Comparison of ENCODE assay signal across 9 cellular contexts in the genomic region with DNA sequence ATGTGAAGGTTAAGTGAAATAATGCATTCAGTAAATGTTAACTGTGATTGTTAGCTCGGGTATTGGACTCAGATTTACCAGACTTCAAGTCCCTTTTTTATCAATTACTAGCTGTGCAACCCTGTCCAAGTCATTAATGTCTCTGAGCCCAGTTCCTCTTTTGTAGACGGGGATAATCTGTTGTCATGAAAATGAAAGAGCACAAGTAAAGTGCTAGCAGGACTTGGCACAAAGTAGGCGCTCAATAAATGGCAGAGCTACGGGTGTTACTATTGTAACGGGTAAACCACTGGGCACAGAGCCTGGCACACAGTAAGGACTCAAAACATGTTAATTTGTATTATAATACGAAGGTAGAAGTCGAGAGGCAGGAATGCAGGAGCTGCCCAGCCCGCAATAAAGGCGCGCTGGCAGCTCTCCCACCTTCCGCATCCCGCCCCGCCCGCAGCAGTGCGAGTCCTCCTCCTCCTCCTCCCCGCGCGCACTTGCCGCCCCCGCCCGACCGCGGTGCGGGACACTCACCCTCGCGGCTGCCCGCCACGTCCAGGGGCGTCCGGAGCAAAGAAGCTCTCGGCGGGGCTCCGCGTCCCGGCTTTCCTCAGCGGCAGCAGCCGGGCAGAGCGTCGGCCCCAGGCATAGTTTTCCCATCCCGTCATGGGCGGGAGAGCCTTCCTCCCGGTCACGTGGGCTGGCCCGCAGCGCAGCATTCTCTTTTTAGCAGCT. TPM values are rescaled to one million over a fixed set of nuclear protein-coding genes. Genes with fewer than 3 reads are reported as not detected.
A peak's percentile ranks its signal among the peaks of the same experiment; 100 is the strongest.
DNase-seq lines count a peak whose midpoint lies in the region; ATAC-seq and TF ChIP-seq lines count a peak whose summit lies in the region.
"Had no signal": no experiment of that assay in that cellular context is flagged by ENCODE, and none has a peak within 500 bp of the region (broad histone marks: within the 10 kb centered on the region; RNA-seq: fewer than 3 reads in every experiment).

A gene with protein sequence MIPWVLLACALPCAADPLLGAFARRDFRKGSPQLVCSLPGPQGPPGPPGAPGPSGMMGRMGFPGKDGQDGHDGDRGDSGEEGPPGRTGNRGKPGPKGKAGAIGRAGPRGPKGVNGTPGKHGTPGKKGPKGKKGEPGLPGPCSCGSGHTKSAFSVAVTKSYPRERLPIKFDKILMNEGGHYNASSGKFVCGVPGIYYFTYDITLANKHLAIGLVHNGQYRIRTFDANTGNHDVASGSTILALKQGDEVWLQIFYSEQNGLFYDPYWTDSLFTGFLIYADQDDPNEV (minus strand): TSS at position 637 of the 723 bp plus-strand sequence. CDS start 15,615 bp downstream, outside the sequence.

- H3K36me3 Mint-ChIP-seq in activated B cell treated with CpG ODN at 0.5 μM for 24 hours (ENCODE audit: low read depth) = no peaks in the 10 kb centered on the region

- H3K9me3 Mint-ChIP-seq in activated B cell treated with CpG ODN at 0.5 μM for 24 hours = no peaks in the 10 kb centered on the region

- H3K9me3 ChIP-seq in esophagus muscularis mucosa (no peaks in the 10 kb centered on the region), mucosa of stomach (ENCODE audit: control insufficient read depth, low read length) (no peaks in the 10 kb centered on the region), upper lobe of left lung (no peaks in the 10 kb centered on the region)

- H3K4me1 ChIP-seq in esophagus muscularis mucosa = peaks cover 5 to 24% (median 11%) of the 10 kb centered on the region in 4 donors
- peaks cover 6% of the 10 kb centered on the region for H3K4me1 ChIP-seq in mucosa of stomach (ENCODE audit: control insufficient read depth, insufficient read depth, low read length)
- peaks cover 0 to 14% (median 7%) of the 10 kb centered on the region in 4 donors for H3K4me1 ChIP-seq in upper lobe of left lung

- POLR2A ChIA-PET in activated B cell treated with CpG ODN at 0.5 μM for 24 hours (lab: Charles Lee) = interaction anchor here (0.8 kb wide), 1 partner anchor 49 kb away, joined by 4 read pairs; the partner anchor contains the start of gene SLU7

- intact Hi-C loops in activated B cell treated with CpG ODN at 0.5 μM for 24 hours (cut with micrococcal nuclease) (loop anchor here (2.0 kb wide), 1 partner anchor 31 kb away; the partner anchor contains the start of gene FAM200C), esophagus muscularis mucosa (cut with DNase I) (no loop called here)

- H3K27ac ChIP-seq in esophagus muscularis mucosa (replicated peaks in 1 of 4) = peak within 1 kb of the TSS; percentile 76 to 83 (median 78)
- H3K27ac ChIP-seq in upper lobe of left lung = peak within 1 kb of the TSS in 1 of 4 donors; percentile 65

- DNase-seq in DMS53 (lab: John Stamatoyannopoulos, UW) (peak; percentile 73), activated B cell treated with CpG ODN at 0.5 μM for 24 hours (no peak), esophagus muscularis mucosa (ENCODE audit: extremely low spot score) (no peak), upper lobe of left lung (peak; percentile 26 to 90)
- no peak for DNase-seq in stimulated activated naive CD4-positive, alpha-beta T cell treated with Interleukin-2 at 50 U/mL for 16 hours (lab: John Stamatoyannopoulos, UW)

- WGBS in esophagus muscularis mucosa = 3% methylated on average over 34 of the region's 45 CpGs
- WGBS in upper lobe of left lung, 2 donors = 3 to 7% methylated on average over 10 to 45 of the region's 45 CpGs

- peak; percentile 52 for ATAC-seq in HG02759 (IDR thresholded peaks at IDR 0.05; ENCODE audit: unreplicated experiment)
- peak; percentile 28 for ATAC-seq in activated B cell treated with CpG ODN at 0.5 μM for 24 hours (ENCODE audit: low read depth)
- peak in 1 of 2 donors; percentile 92 for ATAC-seq in upper lobe of left lung (ENCODE audit: low FRiP score in 2 of 2)
- no peak for ATAC-seq in HG02970 (IDR thresholded peaks at IDR 0.05; ENCODE audit: low FRiP score, unreplicated experiment)

- no peak for TF ChIP-seq CTCF in activated B cell treated with CpG ODN at 0.5 μM for 24 hours (IDR thresholded peaks at IDR 0.05)
- no peak for TF ChIP-seq CTCF in esophagus muscularis mucosa (IDR thresholded peaks at IDR 0.05)
- TF ChIP-seq CTCF in upper lobe of left lung (IDR thresholded peaks at IDR 0.05) = no peak

- H3K4me3 ChIP-seq in esophagus muscularis mucosa (peak within 1 kb of the TSS; percentile 75 to 86 (median 78)), mucosa of stomach (ENCODE audit: low read length) (peak within 1 kb of the TSS; percentile 37), upper lobe of left lung (peak within 1 kb of the TSS; percentile 47 to 58 (median 56))

- no peaks in the 10 kb centered on the region for H3K27me3 ChIP-seq in esophagus muscularis mucosa
- peaks cover 15% of the 10 kb centered on the region for H3K27me3 ChIP-seq in mucosa of stomach (ENCODE audit: control insufficient read depth, insufficient read depth, low read length)
- no peaks in the 10 kb centered on the region for H3K27me3 ChIP-seq in upper lobe of left lung

- peaks cover 17% of the 10 kb centered on the region for H3K4me1 Mint-ChIP-seq in activated B cell treated with CpG ODN at 0.5 μM for 24 hours

- peak within 1 kb of the TSS; percentile 81 for H3K4me3 Mint-ChIP-seq in activated B cell treated with CpG ODN at 0.5 μM for 24 hours

- TF ChIP-seq POLR2A in esophagus muscularis mucosa (IDR thresholded peaks at IDR 0.05; ENCODE audit: low read depth) (no peak), upper lobe of left lung (IDR thresholded peaks at IDR 0.05) (no peak)

- H3K36me3 ChIP-seq in esophagus muscularis mucosa = no peaks in the 10 kb centered on the region
- no peaks in the 10 kb centered on the region for H3K36me3 ChIP-seq in mucosa of stomach (ENCODE audit: control insufficient read depth, insufficient read depth, low read length)
- H3K36me3 ChIP-seq in upper lobe of left lung = no peaks in the 10 kb centered on the region

- peak within 1 kb of the TSS; percentile 27 for H3K9ac ChIP-seq in mucosa of stomach (ENCODE audit: low read length)

- CTCF ChIA-PET in activated B cell treated with CpG ODN at 0.5 μM for 24 hours (lab: Charles Lee) = interaction anchor here (1.2 kb wide), 1 partner anchor 348 kb away, joined by 3 read pairs; no protein-coding TSS in a partner anchor

- peaks cover 64% of the 10 kb centered on the region for H3K27me3 Mint-ChIP-seq in activated B cell treated with CpG ODN at 0.5 μM for 24 hours

- TF ChIP-seq EP300 in esophagus muscularis mucosa (IDR thresholded peaks at IDR 0.05) (no peak), upper lobe of left lung (IDR thresholded peaks at IDR 0.05) (no peak)

- no peak within 1 kb of the TSS for H3K27ac Mint-ChIP-seq in activated B cell treated with CpG ODN at 0.5 μM for 24 hours

RNA-seq across cellular contexts. Expression of the gene that starts here (rescaled TPM):
- not detected in 2 replicates for total RNA-seq in activated B cell treated with CpG ODN at 0.5 μM for 24 hours
- 1 to 10 TPM; 1.3 to 2.9 (median 2.5) TPM for total RNA-seq in esophagus muscularis mucosa
- total RNA-seq in upper lobe of left lung = 1 to 10 TPM in 1 of 6 donors, under 1 TPM in 4, not detected in 1; 0.39 to 3.1 (median 0.61) TPM
- total RNA-seq: T-helper 1 cell treated with Interleukin-12 subunit alpha and Interleukin-12 subunit beta and Interleukin-4 antibody, amounts not matched to agents 30 ng/mL and 1 ng/mL, for 36 hours had no signal

Comparison
In these comparisons a context has a peak if more than half of its experiments do, and no peak if none do; other contexts are left out.
1. Peak in ATAC-seq in activated B cell treated with CpG ODN at 0.5 μM for 24 hours; RNA of the gene not detected or under 1 TPM.
2. DNase-seq: peak in DMS53 (single experiment) and upper lobe of left lung (2 of 2); none in activated B cell treated with CpG ODN at 0.5 μM for 24 hours (single experiment), esophagus muscularis mucosa (single experiment) and stimulated activated naive CD4-positive, alpha-beta T cell treated with Interleukin-2 at 50 U/mL for 16 hours (single experiment).
3. Peak in every context shown above with its lines, with median percentiles within 50 percentile points of each other: H3K4me3 ChIP-seq.